In genomic region chr22:28883657-28883916, GRCh38 we compare ENCODE assay signal across 8 cellular contexts. TPM values are rescaled to one million over a fixed set of nuclear protein-coding genes. Genes with fewer than 3 reads are reported as not detected.
DNase-seq lines count a peak whose midpoint lies in the region; ATAC-seq and TF ChIP-seq lines count a peak whose summit lies in the region.

No MANE protein-coding gene starts in this region.

- H3K9me3 ChIP-seq in right atrium auricular region (no peaks in the 10 kb centered on the region), WERI-Rb-1 (ENCODE audit: severe bottlenecking) (no peaks in the 10 kb centered on the region), lower lobe of right lung (no peaks in the 10 kb centered on the region)

- no peak for DNase-seq in right atrium auricular region (ENCODE audit: low spot score)
- DNase-seq in cardiac septum (ENCODE audit: low spot score) = no peak
- no peak for DNase-seq in WERI-Rb-1
- no peak for DNase-seq in lower lobe of right lung
- no peak for DNase-seq in NCI-H2196 treated with DMSO at 0.1 percent for 48 hours (lab: John Stamatoyannopoulos, UW; ENCODE audit: unreplicated experiment)
- DNase-seq in T-helper 2 cell treated with Interferon-gamma antibody and Interleukin-4, amounts not matched to agents 5 μg/mL and 100 μg/mL, for 36 hours (ENCODE audit: low spot score) = no peak
- DNase-seq in NCI-H2029 treated with DMSO at 0.1 percent for 48 hours (lab: John Stamatoyannopoulos, UW) = no peak

- H3K4me3 ChIP-seq in right atrium auricular region = peak overlapping the region; percentile 59 to 69
- peak overlapping the region; percentile 74 for H3K4me3 ChIP-seq in WERI-Rb-1 (ENCODE audit: low read depth, low read length)
- H3K4me3 ChIP-seq in lower lobe of right lung = peak overlapping the region; percentile 71

- H3K4me1 ChIP-seq in right atrium auricular region = peaks cover 0 to 25% of the 10 kb centered on the region in 2 donors
- H3K4me1 ChIP-seq in lower lobe of right lung = peaks cover 42% of the 10 kb centered on the region

- H3K27me3 ChIP-seq in right atrium auricular region (no peaks in the 10 kb centered on the region), WERI-Rb-1 (ENCODE audit: insufficient read depth, low read depth, severe bottlenecking) (no peaks in the 10 kb centered on the region), lower lobe of right lung (ENCODE audit: low read depth) (no peaks in the 10 kb centered on the region)

- H3K27ac ChIP-seq in right atrium auricular region (peak overlapping the region; percentile 55 to 66), WERI-Rb-1 (no peak overlapping the region; the same call in 1 of the 2 replicates), lower lobe of right lung (peak overlapping the region; percentile 41)

- H3K9me3 Mint-ChIP-seq in T-helper 2 cell treated with Interferon-gamma antibody and Interleukin-4, amounts not matched to agents 5 μg/mL and 100 μg/mL, for 36 hours = no peaks in the 10 kb centered on the region

- intact Hi-C loops in cardiac septum (cut with DNase I) = loop anchor here (10.0 kb wide), 1 partner anchor 151 kb away; no protein-coding TSS in a partner anchor
- intact Hi-C loops in lower lobe of right lung (cut with DNase I) = no loop called here

- no peaks in the 10 kb centered on the region for H3K36me3 ChIP-seq in right atrium auricular region
- no peaks in the 10 kb centered on the region for H3K36me3 ChIP-seq in WERI-Rb-1
- H3K36me3 ChIP-seq in lower lobe of right lung = no peaks in the 10 kb centered on the region

- H3K27me3 Mint-ChIP-seq in T-helper 2 cell treated with Interferon-gamma antibody and Interleukin-4, amounts not matched to agents 5 μg/mL and 100 μg/mL, for 36 hours (ENCODE audit: low read depth) = peaks cover 67% of the 10 kb centered on the region

- H3K27ac Mint-ChIP-seq in T-helper 2 cell treated with Interferon-gamma antibody and Interleukin-4, amounts not matched to agents 5 μg/mL and 100 μg/mL, for 36 hours = no peak overlapping the region

- H3K4me3 Mint-ChIP-seq in T-helper 2 cell treated with Interferon-gamma antibody and Interleukin-4, amounts not matched to agents 5 μg/mL and 100 μg/mL, for 36 hours = no peak overlapping the region

- H3K36me3 Mint-ChIP-seq in T-helper 2 cell treated with Interferon-gamma antibody and Interleukin-4, amounts not matched to agents 5 μg/mL and 100 μg/mL, for 36 hours (ENCODE audit: low read depth) = peaks cover 2% of the 10 kb centered on the region

- peaks cover 10% of the 10 kb centered on the region for H3K4me1 Mint-ChIP-seq in T-helper 2 cell treated with Interferon-gamma antibody and Interleukin-4, amounts not matched to agents 5 μg/mL and 100 μg/mL, for 36 hours (ENCODE audit: low read depth)

- no peak for ATAC-seq in lower lobe of right lung
- ATAC-seq in HG03432 (IDR thresholded peaks at IDR 0.05; ENCODE audit: unreplicated experiment) = no peak

- TF ChIP-seq CTCF in right atrium auricular region (IDR thresholded peaks at IDR 0.05) (no peak), WERI-Rb-1 (IDR thresholded peaks at IDR 0.05; ENCODE audit: low read depth, low read length) (no peak), lower lobe of right lung (IDR thresholded peaks at IDR 0.05) (no peak)

RNA-seq across cellular contexts. Expression of gene ZNRF3, which starts 0.2 kb away (rescaled TPM):
- total RNA-seq in right atrium auricular region (10 to 100 TPM in 1 of 2 donors, 1 to 10 TPM in 1; 7.9 to 11.5 TPM), cardiac septum (4.8 TPM), lower lobe of right lung (11.3 TPM)
